Comparison of ENCODE assay signal across 13 cellular contexts in the genomic region with DNA sequence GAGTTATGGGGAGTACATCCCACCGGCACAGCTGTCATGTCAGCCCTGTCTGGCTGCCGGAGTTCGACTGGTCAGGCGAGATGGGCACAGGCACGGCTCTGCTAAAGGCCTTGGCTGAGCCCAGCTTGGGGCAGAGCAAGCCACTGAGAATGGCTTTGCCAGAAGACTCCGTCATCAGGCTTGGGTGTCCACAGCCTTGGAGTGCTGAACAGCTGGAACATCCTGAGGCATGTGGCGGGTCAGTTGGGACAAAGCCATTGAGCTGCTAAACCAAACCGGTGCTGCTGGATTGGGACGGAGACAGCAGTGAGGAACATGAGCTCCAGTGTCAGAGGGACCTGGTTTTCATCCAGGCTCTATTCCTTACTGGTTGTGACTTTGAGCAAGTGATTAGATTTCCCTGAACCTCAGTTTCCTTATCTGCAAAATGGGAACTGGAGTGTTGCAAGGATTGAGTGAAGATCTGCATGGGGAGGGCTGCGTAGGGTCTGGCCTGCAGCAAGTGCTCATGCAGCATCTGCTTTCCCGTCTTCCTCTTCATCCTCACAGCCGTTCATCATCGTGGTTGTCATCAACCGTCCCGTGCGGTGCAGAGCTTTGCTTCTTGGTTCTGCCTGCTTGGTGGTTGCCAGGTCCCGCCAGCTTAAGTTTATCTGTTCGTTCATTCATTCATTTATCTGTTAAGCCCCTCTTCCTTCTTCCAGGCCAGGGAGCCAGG.
A peak's percentile ranks its signal among the peaks of the same experiment; 100 is the strongest.
DNase-seq lines count a peak whose midpoint lies in the region; ATAC-seq and TF ChIP-seq lines count a peak whose summit lies in the region.
"Had no signal": no experiment of that assay in that cellular context is flagged by ENCODE, and none has a peak within 500 bp of the region (broad histone marks: within the 10 kb centered on the region; RNA-seq: fewer than 3 reads in every experiment).

No MANE protein-coding gene starts in this region.

- H3K36me3 Mint-ChIP-seq in neural progenitor cell: peaks cover 3% of the 10 kb centered on the region

- H3F3A ChIP-seq in neural progenitor cell (ENCODE audit: low read depth): peaks cover 4% of the 10 kb centered on the region

- no peak overlapping the region for H3K27ac Mint-ChIP-seq in neural progenitor cell
- H3K27ac Mint-ChIP-seq: progenitor cell of endocrine pancreas had no signal

- peaks cover 27% of the 10 kb centered on the region for H3K4me1 Mint-ChIP-seq in neural progenitor cell

- H3K9me3 ChIP-seq in WERI-Rb-1 (ENCODE audit: severe bottlenecking) (no peaks in the 10 kb centered on the region), heart left ventricle (no peaks in the 10 kb centered on the region), neural progenitor cell (ENCODE audit: low read depth) (no peaks in the 10 kb centered on the region)

- DNase-seq in AG08395 (ENCODE audit: low spot score) (peak; percentile 48), WERI-Rb-1 (peak; percentile 40), heart left ventricle (peak; percentile 77 to 92 (median 83)), omental fat pad (ENCODE audit: low spot score) (no peak), NCI-H774 (lab: John Stamatoyannopoulos, UW) (no peak), neural progenitor cell (ENCODE audit: low spot score) (no peak), NOMO-1 treated with DMSO at 0.1 percent for 48 hours (lab: John Stamatoyannopoulos, UW; ENCODE audit: unreplicated experiment) (no peak)
- DNase-seq: central memory CD4-positive, alpha-beta T cell; NCI-H446 treated with DMSO at 0.1 percent for 48 hours; SHP77 had no signal

- no peak for TF ChIP-seq CTCF in WERI-Rb-1 (IDR thresholded peaks at IDR 0.05; ENCODE audit: low read depth, low read length)
- no peak for TF ChIP-seq CTCF in heart left ventricle (IDR thresholded peaks at IDR 0.05)
- no peak for TF ChIP-seq CTCF in omental fat pad (IDR thresholded peaks at IDR 0.05)
- no peak for TF ChIP-seq CTCF in neural progenitor cell (IDR thresholded peaks at IDR 0.05)

- peak; percentile 80 to 85 (median 82) for ATAC-seq in heart left ventricle
- ATAC-seq in omental fat pad (ENCODE audit: low FRiP score): peak; percentile 47
- no peak for ATAC-seq in HG03139 (IDR thresholded peaks at IDR 0.05; ENCODE audit: unreplicated experiment)

- H3K4me1 ChIP-seq in heart left ventricle: peaks cover 3 to 76% (median 44%) of the 10 kb centered on the region in 12 donors
- H3K4me1 ChIP-seq in neural progenitor cell: peaks cover 10% of the 10 kb centered on the region

- no peaks in the 10 kb centered on the region for H4K20me1 ChIP-seq in neural progenitor cell (ENCODE audit: low read depth)

- H3K79me2 ChIP-seq in neural progenitor cell (ENCODE audit: low read depth): no peaks in the 10 kb centered on the region

- no peaks in the 10 kb centered on the region for H3K9me3 Mint-ChIP-seq in neural progenitor cell

- H3K27ac ChIP-seq in WERI-Rb-1: peak overlapping the region; percentile 41
- peak overlapping the region; percentile 54 to 87 (median 78) for H3K27ac ChIP-seq in heart left ventricle
- H3K27ac ChIP-seq in neural progenitor cell: no peak overlapping the region
- H3K27ac ChIP-seq: foreskin keratinocyte had no signal

- H3K27me3 ChIP-seq in WERI-Rb-1 (ENCODE audit: insufficient read depth, low read depth, severe bottlenecking): no peaks in the 10 kb centered on the region
- H3K27me3 ChIP-seq in heart left ventricle: no peaks in the 10 kb centered on the region
- H3K27me3 ChIP-seq in neural progenitor cell: no peaks in the 10 kb centered on the region
- H3K27me3 ChIP-seq: foreskin keratinocyte had no signal

- H3K4me2 ChIP-seq in neural progenitor cell: no peak overlapping the region

- H2AFZ ChIP-seq in neural progenitor cell (replicated peaks): no peak overlapping the region

- no peak overlapping the region for H3K4me3 ChIP-seq in WERI-Rb-1 (ENCODE audit: low read depth, low read length)
- H3K4me3 ChIP-seq in heart left ventricle: no peak overlapping the region
- no peak overlapping the region for H3K4me3 ChIP-seq in neural progenitor cell

- no peak overlapping the region for H3K9ac ChIP-seq in neural progenitor cell

- H3K27me3 Mint-ChIP-seq in neural progenitor cell (ENCODE audit: insufficient read depth, low read depth): peaks cover 8% of the 10 kb centered on the region
- H3K27me3 Mint-ChIP-seq: progenitor cell of endocrine pancreas had no signal

- no peak overlapping the region for H3K4me3 Mint-ChIP-seq in neural progenitor cell

- intact Hi-C loops in heart left ventricle (cut with DNase I): loop anchor here in 2 of 10 donors (5.0 kb wide), 2 partner anchors 55 to 135 kb away; a partner anchor contains a TSS

- WGBS in heart left ventricle, 4 donors: 37 to 55% (median 48%) methylated on average over 13 to 18 of the region's 18 CpGs

- H3K36me3 ChIP-seq in WERI-Rb-1: no peaks in the 10 kb centered on the region; the same call in 1 of the 2 replicates
- H3K36me3 ChIP-seq in heart left ventricle: no peaks in the 10 kb centered on the region
- no peaks in the 10 kb centered on the region for H3K36me3 ChIP-seq in neural progenitor cell

- TF ChIP-seq POLR2A in heart left ventricle (IDR thresholded peaks at IDR 0.05): no peak

Comparison
In these comparisons a context has a peak if more than half of its experiments do, and no peak if none do; other contexts are left out.
1. DNase-seq: peak in AG08395 (single experiment), WERI-Rb-1 (single experiment) and heart left ventricle (5 of 5); none in omental fat pad (single experiment), NCI-H774 (single experiment), neural progenitor cell (single experiment) and NOMO-1 treated with DMSO at 0.1 percent for 48 hours (single experiment).